24 cellular contexts compared by ENCODE assay signal in the genomic region with DNA sequence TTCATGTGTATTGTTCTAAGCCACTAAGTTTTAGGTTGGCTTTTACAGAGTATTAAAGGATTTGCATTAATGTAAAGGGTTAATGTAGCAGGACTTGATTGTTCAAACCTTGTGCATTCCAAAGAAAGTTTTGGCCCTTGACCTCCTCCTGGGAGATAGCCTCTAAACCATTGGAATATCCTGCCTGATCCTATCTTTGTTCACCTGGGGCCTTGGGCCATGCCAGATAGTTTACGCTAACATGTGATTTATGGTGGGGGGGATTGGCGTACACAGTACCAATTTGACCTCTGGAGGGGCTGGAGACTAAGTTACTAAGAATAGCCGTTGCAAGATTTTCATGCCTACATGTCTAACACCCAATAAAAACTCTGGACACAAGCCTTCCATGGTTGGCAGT.
"Had no signal": no experiment of that assay in that cellular context is flagged by ENCODE, and none has a peak within 500 bp of the region (broad histone marks: within the 10 kb centered on the region; RNA-seq: fewer than 3 reads in every experiment).

No MANE protein-coding gene starts in this region.

- H3K9me3 ChIP-seq: esophagus squamous epithelium, gastroesophageal sphincter had no signal

- H3K27ac ChIP-seq: brain microvascular endothelial cell, epithelial cell of prostate, esophagus squamous epithelium, gastroesophageal sphincter had no signal

- DNase-seq: activated CD4-positive, alpha-beta T cell treated with anti-CD3 and anti-CD28 coated beads for 4 hours; activated CD4-positive, alpha-beta T cell treated with anti-CD3 and anti-CD28 coated beads, Interleukin-2, amount 10 ng/mL, durations not matched to agents 7 days and 5 days; activated CD4-positive, alpha-beta T cell treated with anti-CD3 and anti-CD28 coated beads, Interleukin-2, amount 50 U/mL, for 4 hours; activated CD4-positive, CD25-positive, alpha-beta regulatory T cell; activated CD4-positive, CD25-positive, alpha-beta regulatory T cell treated with anti-CD3 and anti-CD28 coated beads, Interleukin-2, amount 50 U/mL, for 72 hours; activated CD8-positive, alpha-beta memory T cell treated with anti-CD3 and anti-CD28 coated beads for 24 hours; activated CD8-positive, alpha-beta T cell treated with anti-CD3 and anti-CD28 coated beads for 36 hours; activated effector memory CD4-positive, alpha-beta T cell treated with Interleukin-2 at 50 U/mL for 16 hours; activated gamma-delta T cell treated with Interleukin-2 at 50 U/mL for 16 hours; activated naive CD4-positive, alpha-beta T cell treated with anti-CD3 and anti-CD28 coated beads, Interleukin-2, amount 50 U/mL, for 16 hours; activated naive CD4-positive, alpha-beta T cell treated with Interleukin-2 at 50 U/mL for 16 hours; activated T-cell treated with anti-CD3 and anti-CD28 coated beads, Interleukin-2, amount 50 U/mL, for 4 hours; amniotic stem cell; anterior cingulate cortex; brain microvascular endothelial cell; cortex of kidney; dermis blood vessel endothelial cell; effector CD4-positive, alpha-beta T cell; effector memory CD8-positive, alpha-beta T cell; esophagus squamous epithelium; foreskin melanocyte; T-helper 2 cell had no signal

- H3K4me1 ChIP-seq: esophagus squamous epithelium, gastroesophageal sphincter had no signal

- H3K4me3 ChIP-seq: esophagus squamous epithelium, gastroesophageal sphincter had no signal

- H3K36me3 ChIP-seq: brain microvascular endothelial cell, esophagus squamous epithelium, gastroesophageal sphincter had no signal

- H3K27me3 ChIP-seq: brain microvascular endothelial cell, esophagus squamous epithelium, gastroesophageal sphincter had no signal
